ENCODE assay signal across 20 cellular contexts in genomic region chr20:421685-422250, GRCh38. TPM values are rescaled to one million over a fixed set of nuclear protein-coding genes. Genes with fewer than 3 reads are reported as not detected.
DNase-seq lines count a peak whose midpoint lies in the region; ATAC-seq and TF ChIP-seq lines count a peak whose summit lies in the region.
"Had no signal": no experiment of that assay in that cellular context is flagged by ENCODE, and none has a peak within 500 bp of the region (broad histone marks: within the 10 kb centered on the region; RNA-seq: fewer than 3 reads in every experiment).

No MANE protein-coding gene starts in this region.

- H3K27ac ChIP-seq in CD4-positive, CD25-positive, alpha-beta regulatory T cell (ENCODE audit: insufficient read depth, low read length, poor library complexity, severe bottlenecking), result no peak overlapping the region
- H3K27ac ChIP-seq: adrenal gland; BLaER1 treated with 17β-estradiol and CSF1 and Interleukin-3, amounts not matched to agents 10 nM and 100 nM; foreskin keratinocyte; lower lobe of right lung; neutrophil had no signal

- H3K27me3 Mint-ChIP-seq in activated CD4-positive, alpha-beta memory T cell treated with anti-CD3 and anti-CD28 coated beads for 36 hours, result no peaks in the 10 kb centered on the region
- H3K27me3 Mint-ChIP-seq in activated CD4-positive, alpha-beta memory T cell treated with anti-CD3 and anti-CD28 coated beads, Interleukin-2, amount 10 ng/mL, durations not matched to agents 7 days and 5 days, result no peaks in the 10 kb centered on the region
- no peaks in the 10 kb centered on the region for H3K27me3 Mint-ChIP-seq in CD4-positive, CD25-positive, alpha-beta regulatory T cell
- no peaks in the 10 kb centered on the region for H3K27me3 Mint-ChIP-seq in activated T-helper 17 cell treated with anti-CD3 and anti-CD28 coated beads, Interleukin-2, amount 50 U/mL, for 72 hours
- H3K27me3 Mint-ChIP-seq in natural killer cell (ENCODE audit: low read depth in 2 of 2), result no peaks in the 10 kb centered on the region

- no peak overlapping the region for H3K4me3 ChIP-seq in CD4-positive, CD25-positive, alpha-beta regulatory T cell (ENCODE audit: low read depth, low read length)
- H3K4me3 ChIP-seq: adrenal gland; BLaER1 treated with 17β-estradiol and CSF1 and Interleukin-3, amounts not matched to agents 10 nM and 100 nM; lower lobe of right lung had no signal

- peaks cover 54% of the 10 kb centered on the region for H3K36me3 ChIP-seq in CD4-positive, CD25-positive, alpha-beta regulatory T cell (ENCODE audit: control insufficient read depth, insufficient read depth, low read length)

- POLR2A ChIA-PET in activated CD4-positive, alpha-beta memory T cell treated with anti-CD3 and anti-CD28 coated beads for 36 hours (lab: Charles Lee), result interaction anchor here (1.1 kb wide), 1 partner anchor 14 kb away, joined by 3 read pairs; no protein-coding TSS in a partner anchor
- POLR2A ChIA-PET in activated CD4-positive, alpha-beta memory T cell treated with anti-CD3 and anti-CD28 coated beads, Interleukin-2, amount 10 ng/mL, durations not matched to agents 7 days and 5 days (lab: Charles Lee), result interaction anchor here (1.2 to 1.4 kb wide), 3 partner anchors 12 to 17 kb away, joined by 3 to 4 read pairs (median 3); partner anchors contain the start of gene RBCK1

- intact Hi-C loops in activated CD4-positive, alpha-beta memory T cell treated with anti-CD3 and anti-CD28 coated beads for 36 hours (cut with micrococcal nuclease), result no loop called here
- intact Hi-C loops in natural killer cell (cut with micrococcal nuclease), result no loop called here

- H3K36me3 Mint-ChIP-seq in activated CD4-positive, alpha-beta memory T cell treated with anti-CD3 and anti-CD28 coated beads for 36 hours, result peaks cover 50% of the 10 kb centered on the region
- peaks cover 58% of the 10 kb centered on the region for H3K36me3 Mint-ChIP-seq in activated CD4-positive, alpha-beta memory T cell treated with anti-CD3 and anti-CD28 coated beads, Interleukin-2, amount 10 ng/mL, durations not matched to agents 7 days and 5 days (ENCODE audit: low read depth)
- H3K36me3 Mint-ChIP-seq in CD4-positive, CD25-positive, alpha-beta regulatory T cell, result peaks cover 38% of the 10 kb centered on the region
- peaks cover 90% of the 10 kb centered on the region for H3K36me3 Mint-ChIP-seq in activated T-helper 17 cell treated with anti-CD3 and anti-CD28 coated beads, Interleukin-2, amount 50 U/mL, for 72 hours (ENCODE audit: low read depth)
- H3K36me3 Mint-ChIP-seq in natural killer cell, result no peaks in the 10 kb centered on the region

- no peaks in the 10 kb centered on the region for H3K4me1 ChIP-seq in CD4-positive, CD25-positive, alpha-beta regulatory T cell (ENCODE audit: control insufficient read depth, insufficient read depth, low read length, poor library complexity, severe bottlenecking)
- H3K4me1 ChIP-seq: foreskin keratinocyte, lower lobe of right lung had no signal

- H3K9me3 Mint-ChIP-seq in activated CD4-positive, alpha-beta memory T cell treated with anti-CD3 and anti-CD28 coated beads for 36 hours, result no peaks in the 10 kb centered on the region
- no peaks in the 10 kb centered on the region for H3K9me3 Mint-ChIP-seq in activated CD4-positive, alpha-beta memory T cell treated with anti-CD3 and anti-CD28 coated beads, Interleukin-2, amount 10 ng/mL, durations not matched to agents 7 days and 5 days
- no peaks in the 10 kb centered on the region for H3K9me3 Mint-ChIP-seq in CD4-positive, CD25-positive, alpha-beta regulatory T cell
- no peaks in the 10 kb centered on the region for H3K9me3 Mint-ChIP-seq in activated T-helper 17 cell treated with anti-CD3 and anti-CD28 coated beads, Interleukin-2, amount 50 U/mL, for 72 hours
- H3K9me3 Mint-ChIP-seq in natural killer cell, result no peaks in the 10 kb centered on the region

- H3K9me3 ChIP-seq in CD4-positive, CD25-positive, alpha-beta regulatory T cell (ENCODE audit: control insufficient read depth in 2 of 2, low read length in 2 of 2), result no peaks in the 10 kb centered on the region
- H3K9me3 ChIP-seq: adrenal gland; BLaER1 treated with 17β-estradiol and CSF1 and Interleukin-3, amounts not matched to agents 10 nM and 100 nM; lower lobe of right lung; neutrophil had no signal

- CTCF ChIA-PET in activated CD4-positive, alpha-beta memory T cell treated with anti-CD3 and anti-CD28 coated beads for 36 hours (lab: Charles Lee), result no interaction called here
- CTCF ChIA-PET in activated CD4-positive, alpha-beta memory T cell treated with anti-CD3 and anti-CD28 coated beads, Interleukin-2, amount 10 ng/mL, durations not matched to agents 7 days and 5 days (lab: Charles Lee), result no interaction called here

- H3K27ac Mint-ChIP-seq in activated CD4-positive, alpha-beta memory T cell treated with anti-CD3 and anti-CD28 coated beads for 36 hours, result peak overlapping the region; percentile 42
- H3K27ac Mint-ChIP-seq in activated CD4-positive, alpha-beta memory T cell treated with anti-CD3 and anti-CD28 coated beads, Interleukin-2, amount 10 ng/mL, durations not matched to agents 7 days and 5 days, result no peak overlapping the region
- H3K27ac Mint-ChIP-seq in CD4-positive, CD25-positive, alpha-beta regulatory T cell, result peak overlapping the region in 2 of 3 donors; percentile 75 to 79
- peak overlapping the region; percentile 1 for H3K27ac Mint-ChIP-seq in activated T-helper 17 cell treated with anti-CD3 and anti-CD28 coated beads, Interleukin-2, amount 50 U/mL, for 72 hours
- H3K27ac Mint-ChIP-seq in natural killer cell, result peak overlapping the region; percentile 9 to 50

- no peak for ATAC-seq in CD4-positive, CD25-positive, alpha-beta regulatory T cell (ENCODE audit: low read depth in 2 of 2)
- no peak for ATAC-seq in activated T-helper 17 cell treated with anti-CD3 and anti-CD28 coated beads, Interleukin-2, amount 50 U/mL, for 72 hours (replicated peaks)
- ATAC-seq in natural killer cell (no peak), GM21529 (IDR thresholded peaks at IDR 0.05; ENCODE audit: unreplicated experiment) (no peak), GM21367 (IDR thresholded peaks at IDR 0.05; ENCODE audit: unreplicated experiment) (no peak)
- ATAC-seq: foreskin keratinocyte had no signal

- H3K4me1 Mint-ChIP-seq in activated CD4-positive, alpha-beta memory T cell treated with anti-CD3 and anti-CD28 coated beads for 36 hours (ENCODE audit: low read depth), result peaks cover 5% of the 10 kb centered on the region
- H3K4me1 Mint-ChIP-seq in activated CD4-positive, alpha-beta memory T cell treated with anti-CD3 and anti-CD28 coated beads, Interleukin-2, amount 10 ng/mL, durations not matched to agents 7 days and 5 days, result peaks cover 17% of the 10 kb centered on the region
- H3K4me1 Mint-ChIP-seq in CD4-positive, CD25-positive, alpha-beta regulatory T cell, result peaks cover 0 to 7% (median 3%) of the 10 kb centered on the region in 4 donors
- H3K4me1 Mint-ChIP-seq in activated T-helper 17 cell treated with anti-CD3 and anti-CD28 coated beads, Interleukin-2, amount 50 U/mL, for 72 hours, result peaks cover 5% of the 10 kb centered on the region
- peaks cover 11 to 19% of the 10 kb centered on the region in 2 donors for H3K4me1 Mint-ChIP-seq in natural killer cell

- H3K4me3 Mint-ChIP-seq in activated CD4-positive, alpha-beta memory T cell treated with anti-CD3 and anti-CD28 coated beads for 36 hours, result no peak overlapping the region
- H3K4me3 Mint-ChIP-seq in activated CD4-positive, alpha-beta memory T cell treated with anti-CD3 and anti-CD28 coated beads, Interleukin-2, amount 10 ng/mL, durations not matched to agents 7 days and 5 days, result no peak overlapping the region
- no peak overlapping the region for H3K4me3 Mint-ChIP-seq in CD4-positive, CD25-positive, alpha-beta regulatory T cell
- H3K4me3 Mint-ChIP-seq in activated T-helper 17 cell treated with anti-CD3 and anti-CD28 coated beads, Interleukin-2, amount 50 U/mL, for 72 hours, result no peak overlapping the region
- H3K4me3 Mint-ChIP-seq in natural killer cell, result no peak overlapping the region

- DNase-seq in activated CD4-positive, alpha-beta memory T cell treated with anti-CD3 and anti-CD28 coated beads for 36 hours, result no peak
- DNase-seq in activated CD4-positive, alpha-beta memory T cell treated with anti-CD3 and anti-CD28 coated beads, Interleukin-2, amount 10 ng/mL, durations not matched to agents 7 days and 5 days, result no peak
- no peak for DNase-seq in CD4-positive, CD25-positive, alpha-beta regulatory T cell
- DNase-seq in natural killer cell (no peak), hepatic stellate cell (ENCODE audit: low spot score) (no peak)
- DNase-seq: activated CD4-positive, alpha-beta T cell treated with anti-CD3 and anti-CD28 coated beads, Interleukin-2, amount 50 U/mL, for 1 hour; adrenal gland; erythroblast; foreskin keratinocyte; GOT3; kidney; lower lobe of right lung; NCI-H2171; NCI-H69; stimulated activated CD4-positive, alpha-beta T cell treated with anti-CD3 and anti-CD28 coated beads, Interleukin-4, amount 100 ng/mL, for 4 hours had no signal

- no peak for TF ChIP-seq CTCF in natural killer cell (IDR thresholded peaks at IDR 0.05)

- H3K27me3 ChIP-seq in CD4-positive, CD25-positive, alpha-beta regulatory T cell (ENCODE audit: control insufficient read depth, insufficient read depth, low read length), result no peaks in the 10 kb centered on the region
- H3K27me3 ChIP-seq: adrenal gland; BLaER1 treated with 17β-estradiol and CSF1 and Interleukin-3, amounts not matched to agents 10 nM and 100 nM; foreskin keratinocyte; neutrophil had no signal

RNA-seq across cellular contexts. Expression of gene RBCK1, which starts 13.7 kb away (rescaled TPM):
- 100 to 1,000 TPM; 137 to 139 TPM for total RNA-seq in activated CD4-positive, alpha-beta memory T cell treated with anti-CD3 and anti-CD28 coated beads for 36 hours
- 100 to 1,000 TPM; 133 to 146 TPM for total RNA-seq in activated CD4-positive, alpha-beta memory T cell treated with anti-CD3 and anti-CD28 coated beads, Interleukin-2, amount 10 ng/mL, durations not matched to agents 7 days and 5 days
- total RNA-seq in CD4-positive, CD25-positive, alpha-beta regulatory T cell, result 93.9 TPM
- 100 to 1,000 TPM in 1 of 4 donors, 10 to 100 TPM in 3; 87.5 to 115 (median 91.8) TPM for polyA plus RNA-seq in CD4-positive, CD25-positive, alpha-beta regulatory T cell
- 10 to 100 TPM; 81.9 to 84.0 TPM for total RNA-seq in activated T-helper 17 cell treated with anti-CD3 and anti-CD28 coated beads, Interleukin-2, amount 50 U/mL, for 72 hours
- total RNA-seq in natural killer cell, result 100 to 1,000 TPM; 102 to 131 (median 104) TPM

RNA-seq across cellular contexts. Expression of gene TBC1D20, which starts 40.6 kb away (rescaled TPM):
- 10 to 100 TPM; 18.8 to 20.4 TPM for total RNA-seq in activated CD4-positive, alpha-beta memory T cell treated with anti-CD3 and anti-CD28 coated beads for 36 hours
- total RNA-seq in activated CD4-positive, alpha-beta memory T cell treated with anti-CD3 and anti-CD28 coated beads, Interleukin-2, amount 10 ng/mL, durations not matched to agents 7 days and 5 days, result 10 to 100 TPM; 27.0 to 28.1 TPM
- 30.2 TPM for total RNA-seq in CD4-positive, CD25-positive, alpha-beta regulatory T cell
- 10 to 100 TPM; 16.4 to 23.2 (median 18.2) TPM for polyA plus RNA-seq in CD4-positive, CD25-positive, alpha-beta regulatory T cell
- 10 to 100 TPM; 20.5 to 21.9 TPM for total RNA-seq in activated T-helper 17 cell treated with anti-CD3 and anti-CD28 coated beads, Interleukin-2, amount 50 U/mL, for 72 hours
- 10 to 100 TPM; 32.5 to 47.6 (median 44.2) TPM for total RNA-seq in natural killer cell

RNA-seq across cellular contexts. Expression of gene TRIB3, which starts 41.2 kb away (rescaled TPM):
- total RNA-seq in activated CD4-positive, alpha-beta memory T cell treated with anti-CD3 and anti-CD28 coated beads for 36 hours, result 10 to 100 TPM; 42.6 to 43.5 TPM
- 10 to 100 TPM; 28.3 to 28.9 TPM for total RNA-seq in activated CD4-positive, alpha-beta memory T cell treated with anti-CD3 and anti-CD28 coated beads, Interleukin-2, amount 10 ng/mL, durations not matched to agents 7 days and 5 days
- 6.0 TPM for total RNA-seq in CD4-positive, CD25-positive, alpha-beta regulatory T cell
- 10 to 100 TPM; 15.0 to 22.6 (median 19.6) TPM for polyA plus RNA-seq in CD4-positive, CD25-positive, alpha-beta regulatory T cell
- total RNA-seq in activated T-helper 17 cell treated with anti-CD3 and anti-CD28 coated beads, Interleukin-2, amount 50 U/mL, for 72 hours, result 10 to 100 TPM; 13.4 to 20.0 TPM
- total RNA-seq in natural killer cell, result 1 to 10 TPM; 4.0 to 8.9 (median 7.7) TPM
